20 cellular contexts compared by ENCODE assay signal in genomic region chr5:158744680-158745079, GRCh38.
"Had no signal": no experiment of that assay in that cellular context is flagged by ENCODE, and none has a peak within 500 bp of the region (broad histone marks: within the 10 kb centered on the region; RNA-seq: fewer than 3 reads in every experiment).

No MANE protein-coding gene starts in this region.

- ATAC-seq: Panc1, PC-3 had no signal

- H3K9ac ChIP-seq: SK-N-SH had no signal

- H3K27ac ChIP-seq: RWPE1 had no signal

- H3K4me2 ChIP-seq: SK-N-SH had no signal

- H3K9me3 ChIP-seq: SK-N-SH had no signal

- DNase-seq: Kasumi-1, KG1, MM.1S, NCI-H1092 treated with DMSO at 0.1 percent for 48 hours, NCI-H1436, NCI-H187, NCI-H2029, NCI-H2081 treated with DMSO at 0.1 percent for 48 hours, NCI-H2171, NCI-H226, NCI-H446, NCI-H510A, NCI-H524 treated with DMSO at 0.1 percent for 48 hours, NCI-H69, NCI-H774, PC-3, SHP77, SK-N-SH had no signal
